8 cellular contexts compared by ENCODE assay signal in genomic region chr2:150472122-150472899, GRCh38. TPM values are rescaled to one million over a fixed set of nuclear protein-coding genes. Genes with fewer than 3 reads are reported as not detected.
DNase-seq lines count a peak whose midpoint lies in the region; ATAC-seq, FAIRE-seq and TF ChIP-seq lines count a peak whose summit lies in the region.

No MANE protein-coding gene starts in this region.

- H3K4me1 Mint-ChIP-seq in immature natural killer cell, result no peaks in the 10 kb centered on the region

- H3K27me3 ChIP-seq in bronchial epithelial cell (ENCODE audit: control insufficient read depth, insufficient read depth, low read length) (no peaks in the 10 kb centered on the region), mesendoderm (ENCODE audit: insufficient read depth, low read length, poor library complexity) (no peaks in the 10 kb centered on the region)

- H3K36me3 ChIP-seq in bronchial epithelial cell (ENCODE audit: control insufficient read depth, insufficient read depth, low read length) (peaks cover 19% of the 10 kb centered on the region), mesendoderm (ENCODE audit: control insufficient read depth, insufficient read depth, low read length) (no peaks in the 10 kb centered on the region)

- H3K79me1 ChIP-seq in mesendoderm (ENCODE audit: low read length), result peaks cover 4% of the 10 kb centered on the region

- no CpG with 5 or more reads among the region's 5 CpGs for WGBS in mesendoderm (ENCODE audit: extremely low coverage, insufficient coverage, low lambda C conversion rate)

- peak; percentile 61 for ATAC-seq in HG03439 (IDR thresholded peaks at IDR 0.05; ENCODE audit: unreplicated experiment)

- in situ Hi-C loops in Caki2 (cut with HindIII; ENCODE audit: low pct_unique_long_range_greater_than_20kb, low sequenced_read_pairs), result no loop called here

- no peak overlapping the region for H3K56ac ChIP-seq in mesendoderm (ENCODE audit: low read length)

- no peak overlapping the region for H3K27ac ChIP-seq in mesendoderm (ENCODE audit: low read depth, low read length)

- no peak overlapping the region for H3K4ac ChIP-seq in mesendoderm (ENCODE audit: low read depth, low read length)

- no peak overlapping the region for H4K8ac ChIP-seq in mesendoderm (ENCODE audit: low read depth, low read length)

- no peak overlapping the region for H3K9ac ChIP-seq in mesendoderm (ENCODE audit: low read length)

- H3K79me2 ChIP-seq in mesendoderm (ENCODE audit: control insufficient read depth, insufficient read depth, low read length), result peaks cover 24% of the 10 kb centered on the region

- no peak overlapping the region for H2BK15ac ChIP-seq in mesendoderm (replicated peaks; ENCODE audit: low read depth)

- peaks cover 0 to 3% (median 0%) of the 10 kb centered on the region in 3 donors for H3K27me3 Mint-ChIP-seq in immature natural killer cell (ENCODE audit: low read depth in 3 of 3)

- H3K4me3 ChIP-seq in bronchial epithelial cell (ENCODE audit: low read depth, low read length) (no peak overlapping the region), mesendoderm (ENCODE audit: low read length) (no peak overlapping the region)

- FAIRE-seq in bronchial epithelial cell (lab: Jason Lieb, UNC), result no peak

- no peak overlapping the region for H3K18ac ChIP-seq in mesendoderm (ENCODE audit: low read length)

- H3K36me3 Mint-ChIP-seq in immature natural killer cell, result no peaks in the 10 kb centered on the region

- DNase-seq in Caki2 (ENCODE audit: low read depth) (peak; percentile 87), bronchial epithelial cell (ENCODE audit: low read depth) (peak; percentile 61), mesendoderm (peak; percentile 33), GM20000 (ENCODE audit: low spot score) (no peak), immature natural killer cell (no peak), NCI-H2029 (lab: John Stamatoyannopoulos, UW) (no peak)
- DNase-seq in stimulated activated CD4-positive, alpha-beta T cell treated with anti-CD3 and anti-CD28 coated beads, Interleukin-12 subunit alpha, Interleukin-12 subunit beta, amount 100 ng/mL, for 4 hours, result no peak

- H3K4me3 Mint-ChIP-seq in immature natural killer cell, result no peak overlapping the region

- H3K23ac ChIP-seq in mesendoderm (ENCODE audit: low read length), result no peak overlapping the region

- TF ChIP-seq CTCF in bronchial epithelial cell (IDR thresholded peaks at IDR 0.05; ENCODE audit: insufficient read depth, low read length, severe bottlenecking) (no peak), GM20000 (IDR thresholded peaks at IDR 0.05; ENCODE audit: extremely low read depth, missing control alignments) (no peak)

- H3K27ac Mint-ChIP-seq in immature natural killer cell, result no peak overlapping the region

- no peaks in the 10 kb centered on the region for H3K4me1 ChIP-seq in mesendoderm (ENCODE audit: control insufficient read depth, low read depth, low read length)

- H3K9me3 Mint-ChIP-seq in immature natural killer cell, result peaks cover 0 to 10% (median 6%) of the 10 kb centered on the region in 6 donors

- no peak overlapping the region for H2BK5ac ChIP-seq in mesendoderm (ENCODE audit: low read length)

- H3K4me2 ChIP-seq in mesendoderm (ENCODE audit: low read length), result no peak overlapping the region

- H2AK5ac ChIP-seq in mesendoderm (ENCODE audit: low read length), result no peak overlapping the region

- no peak overlapping the region for H4K5ac ChIP-seq in mesendoderm (ENCODE audit: low read length)

- H2BK120ac ChIP-seq in mesendoderm (ENCODE audit: low read depth, low read length), result no peak overlapping the region

RNA-seq across cellular contexts. Expression of gene RND3, which starts 15.2 kb away (rescaled TPM):
- 80.0 and 83.4 TPM in 2 replicates for total RNA-seq in Caki2 (2014; rRNA removed; shearing (Covaris generic); ENCODE audit: low replicate concordance)
- 217 and 260 TPM in 2 replicates for total RNA-seq in bronchial epithelial cell
- polyA plus RNA-seq in mesendoderm (2013, experiment 1 of 2), result 31.8 TPM
- polyA plus RNA-seq in mesendoderm (2013, experiment 2 of 2), result 37.3 TPM
- not detected for polyA plus RNA-seq in immature natural killer cell

Comparison
In these comparisons a context has a peak if more than half of its experiments do, and no peak if none do; other contexts are left out.
1. DNase-seq: peak in Caki2 (single experiment), bronchial epithelial cell (single experiment) and mesendoderm (single experiment); none in stimulated activated CD4-positive, alpha-beta T cell treated with anti-CD3 and anti-CD28 coated beads, Interleukin-12 subunit alpha, Interleukin-12 subunit beta, amount 100 ng/mL, for 4 hours (single experiment), GM20000 (single experiment), immature natural killer cell (0 of 3) and NCI-H2029 (single experiment).